Comparison of ENCODE assay signal across 8 cellular contexts in the genomic region with DNA sequence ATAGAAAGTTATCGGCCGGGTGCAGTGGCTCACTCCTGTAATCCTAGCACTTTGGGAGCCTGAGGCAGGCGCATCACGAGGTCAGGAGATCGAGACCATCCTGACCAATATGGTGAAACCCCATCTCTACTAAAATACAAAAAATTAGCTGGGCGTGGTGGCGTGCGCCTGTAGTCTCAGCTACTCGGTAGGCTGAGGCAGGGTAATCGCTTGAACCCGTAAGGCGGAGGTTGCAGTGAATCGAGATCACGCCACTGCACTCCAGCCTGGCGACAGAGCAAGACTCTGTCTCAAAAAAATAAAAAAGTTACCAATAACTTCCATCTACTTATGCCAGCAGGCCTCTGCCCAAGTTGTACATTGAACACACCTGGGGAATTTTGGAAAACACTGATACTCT. TPM values are rescaled to one million over a fixed set of nuclear protein-coding genes. Genes with fewer than 3 reads are reported as not detected.
DNase-seq lines count a peak whose midpoint lies in the region; ATAC-seq and TF ChIP-seq lines count a peak whose summit lies in the region.
"Not testable (repeated sequence)": the region's sequence is repeated elsewhere in the genome, so short reads cannot be mapped to it uniquely, and the experiment has no call there.

No MANE protein-coding gene starts in this region.

- H3K36me3 ChIP-seq in BE2C, result peaks cover 16% of the 10 kb centered on the region
- H3K36me3 ChIP-seq in iPS-15b (ENCODE audit: control insufficient read depth, insufficient read depth, low read length), result not testable (repeated sequence)

- not testable (repeated sequence) for H3K4me1 ChIP-seq in BE2C; iPS-15b (ENCODE audit: control insufficient read depth, insufficient read depth, low read length)

- peak overlapping the region; percentile 81 for H3K27ac ChIP-seq in HL-60 (replicated peaks)

- ATAC-seq in T-cell (replicated peaks in 1 of 4); activated naive CD4-positive, alpha-beta T cell treated with anti-CD3 and anti-CD28 coated beads, Interleukin-2, amount 50 U/mL, for 72 hours; effector memory CD8-positive, alpha-beta T cell (replicated peaks); stimulated activated memory B cell treated with anti-CD40 and anti-IgM and Interleukin-4, amounts not matched to agents 10 μg/mL and 1 μg/mL and 100 μg/mL, for 72 hours: not testable (repeated sequence)

- not testable (repeated sequence) for H3K9me3 ChIP-seq in BE2C; iPS-15b (ENCODE audit: control insufficient read depth, insufficient read depth, low read length)

- POLR2A ChIA-PET in T-cell (lab: Charles Lee), result not testable (repeated sequence)

- H3K36me3 Mint-ChIP-seq in T-cell; neural crest cell (ENCODE audit: low read depth): not testable (repeated sequence)
- H3K36me3 Mint-ChIP-seq in activated naive CD4-positive, alpha-beta T cell treated with anti-CD3 and anti-CD28 coated beads, Interleukin-2, amount 50 U/mL, for 72 hours, result peaks cover 14 to 15% of the 10 kb centered on the region in 2 donors
- peaks cover 18% of the 10 kb centered on the region for H3K36me3 Mint-ChIP-seq in effector memory CD8-positive, alpha-beta T cell (ENCODE audit: insufficient read depth)
- peaks cover 15% of the 10 kb centered on the region for H3K36me3 Mint-ChIP-seq in stimulated activated memory B cell treated with anti-CD40 and anti-IgM and Interleukin-4, amounts not matched to agents 10 μg/mL and 1 μg/mL and 100 μg/mL, for 72 hours

- H3K4me3 ChIP-seq in BE2C (ENCODE audit: low read depth, low read length) (peak overlapping the region; percentile 95), iPS-15b (ENCODE audit: low read depth, low read length) (peak overlapping the region; percentile 49)
- not testable (repeated sequence) for H3K4me3 ChIP-seq in HL-60 (replicated peaks; ENCODE audit: insufficient read depth, low read length)

- H3K9ac ChIP-seq in iPS-15b (ENCODE audit: low read depth, low read length), result not testable (repeated sequence)

- not testable (repeated sequence) for H3K9me3 Mint-ChIP-seq in T-cell; activated naive CD4-positive, alpha-beta T cell treated with anti-CD3 and anti-CD28 coated beads, Interleukin-2, amount 50 U/mL, for 72 hours; effector memory CD8-positive, alpha-beta T cell; neural crest cell; stimulated activated memory B cell treated with anti-CD40 and anti-IgM and Interleukin-4, amounts not matched to agents 10 μg/mL and 1 μg/mL and 100 μg/mL, for 72 hours

- not testable (repeated sequence) for H3K27me3 Mint-ChIP-seq in T-cell; effector memory CD8-positive, alpha-beta T cell; neural crest cell (ENCODE audit: low read depth); stimulated activated memory B cell treated with anti-CD40 and anti-IgM and Interleukin-4, amounts not matched to agents 10 μg/mL and 1 μg/mL and 100 μg/mL, for 72 hours

- not testable (repeated sequence) for DNase-seq in BE2C; HL-60 (ENCODE audit: low read depth in 1 of 2, low spot score in 1 of 2); T-cell; activated naive CD4-positive, alpha-beta T cell treated with anti-CD3 and anti-CD28 coated beads, Interleukin-2, amount 50 U/mL, for 72 hours (ENCODE audit: low spot score in 2 of 2); effector memory CD8-positive, alpha-beta T cell; neural crest cell (ENCODE audit: low read depth, low spot score)

- not testable (repeated sequence) for TF ChIP-seq CTCF in BE2C (IDR thresholded peaks at IDR 0.05; ENCODE audit: low read depth, low read length); HL-60 (IDR thresholded peaks at IDR 0.05; ENCODE audit: insufficient read depth, low read length); neural crest cell (conservative IDR thresholded peaks at IDR 0.05)

- H3K4me3 Mint-ChIP-seq in T-cell (peak overlapping the region; percentile 86 to 95 (median 94)), neural crest cell (peak overlapping the region; percentile 92)
- peak overlapping the region; percentile 90 to 96 for H3K4me3 Mint-ChIP-seq in effector memory CD8-positive, alpha-beta T cell
- H3K4me3 Mint-ChIP-seq in stimulated activated memory B cell treated with anti-CD40 and anti-IgM and Interleukin-4, amounts not matched to agents 10 μg/mL and 1 μg/mL and 100 μg/mL, for 72 hours, result peak overlapping the region; percentile 80

- peaks cover 27 to 29% (median 27%) of the 10 kb centered on the region in 3 donors for H3K4me1 Mint-ChIP-seq in T-cell
- peaks cover 23 to 27% of the 10 kb centered on the region in 2 donors for H3K4me1 Mint-ChIP-seq in effector memory CD8-positive, alpha-beta T cell (ENCODE audit: low read depth in 2 of 2)
- peaks cover 20% of the 10 kb centered on the region for H3K4me1 Mint-ChIP-seq in neural crest cell
- H3K4me1 Mint-ChIP-seq in stimulated activated memory B cell treated with anti-CD40 and anti-IgM and Interleukin-4, amounts not matched to agents 10 μg/mL and 1 μg/mL and 100 μg/mL, for 72 hours, result peaks cover 23% of the 10 kb centered on the region

- not testable (repeated sequence) for H3K27me3 ChIP-seq in BE2C; HL-60 (ENCODE audit: insufficient read depth, poor library complexity, severe bottlenecking)
- peaks cover 83% of the 10 kb centered on the region for H3K27me3 ChIP-seq in iPS-15b (ENCODE audit: control insufficient read depth, insufficient read depth, low read length)

- peak overlapping the region; percentile 98 to 99 for H3K27ac Mint-ChIP-seq in T-cell
- H3K27ac Mint-ChIP-seq in activated naive CD4-positive, alpha-beta T cell treated with anti-CD3 and anti-CD28 coated beads, Interleukin-2, amount 50 U/mL, for 72 hours, result peak overlapping the region; percentile 97 to 99
- peak overlapping the region; percentile 92 to 95 for H3K27ac Mint-ChIP-seq in effector memory CD8-positive, alpha-beta T cell
- not testable (repeated sequence) for H3K27ac Mint-ChIP-seq in neural crest cell (ENCODE audit: unreplicated experiment)
- peak overlapping the region; percentile 88 for H3K27ac Mint-ChIP-seq in stimulated activated memory B cell treated with anti-CD40 and anti-IgM and Interleukin-4, amounts not matched to agents 10 μg/mL and 1 μg/mL and 100 μg/mL, for 72 hours

- CTCF ChIA-PET in T-cell (lab: Charles Lee), result not testable (repeated sequence)

RNA-seq across cellular contexts. Expression of a gene that starts 0.7 kb away (rescaled TPM):
- polyA plus RNA-seq in BE2C (2012; ENCODE audit: insufficient read depth, insufficient read length, low read depth), result 67.4 TPM
- total RNA-seq in T-cell (10 to 100 TPM; 25.9 to 41.5 (median 37.3) TPM), neural crest cell (27.6 and 31.4 TPM in 2 replicates)
- 10 to 100 TPM; 14.9 to 18.3 TPM for total RNA-seq in activated naive CD4-positive, alpha-beta T cell treated with anti-CD3 and anti-CD28 coated beads, Interleukin-2, amount 50 U/mL, for 72 hours

RNA-seq across cellular contexts. Expression of a gene that starts 19.0 kb away (rescaled TPM):
- 29.7 TPM for polyA plus RNA-seq in BE2C (2012; ENCODE audit: insufficient read depth, insufficient read length, low read depth)
- total RNA-seq in T-cell, result 10 to 100 TPM; 22.0 to 29.5 (median 23.8) TPM
- 10 to 100 TPM; 22.2 to 24.9 TPM for total RNA-seq in activated naive CD4-positive, alpha-beta T cell treated with anti-CD3 and anti-CD28 coated beads, Interleukin-2, amount 50 U/mL, for 72 hours
- 32.0 and 34.0 TPM in 2 replicates for total RNA-seq in neural crest cell
